ENCODE assay signal across 22 cellular contexts in the genomic region with DNA sequence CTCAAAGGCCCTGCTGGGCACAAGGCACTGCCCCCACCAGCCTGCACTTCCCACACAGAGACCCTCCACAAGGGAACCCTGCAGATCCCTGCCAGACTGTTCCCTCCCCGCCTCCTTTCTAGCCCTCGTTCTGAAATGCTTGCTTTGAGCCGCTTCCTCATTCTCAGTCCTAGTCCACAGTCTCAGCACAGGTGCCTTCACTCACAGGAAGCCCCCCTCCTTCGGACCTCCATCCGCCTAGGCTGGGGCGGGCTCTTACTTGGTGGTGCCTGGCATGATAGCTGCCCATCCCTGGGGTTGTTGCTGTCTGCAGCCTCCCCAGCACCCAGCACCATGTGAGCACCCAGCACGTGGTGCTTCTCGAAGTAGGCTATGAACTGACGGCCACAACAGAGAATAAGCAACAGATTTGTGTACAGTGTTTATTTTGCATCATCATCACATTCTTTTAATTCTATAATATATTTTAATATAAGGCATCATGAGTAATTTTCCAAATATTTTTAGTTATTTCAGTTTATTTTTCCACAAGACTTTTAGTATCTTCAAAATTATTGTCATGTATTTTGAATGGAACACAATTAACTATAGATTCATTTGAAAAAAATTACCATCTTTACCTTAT. TPM values are rescaled to one million over a fixed set of nuclear protein-coding genes. Genes with fewer than 3 reads are reported as not detected.
"Had no signal": no experiment of that assay in that cellular context is flagged by ENCODE, and none has a peak within 500 bp of the region (broad histone marks: within the 10 kb centered on the region; RNA-seq: fewer than 3 reads in every experiment).

No MANE protein-coding gene starts in this region.

- H3K4me3 Mint-ChIP-seq: activated B cell treated with CpG ODN at 0.5 μM for 24 hours; activated CD4-positive, alpha-beta T cell treated with anti-CD3 and anti-CD28 coated beads for 36 hours; activated naive CD4-positive, alpha-beta T cell treated with anti-CD3 and anti-CD28 coated beads for 36 hours; natural killer cell treated with Interleukin-12 subunit alpha and Interleukin-12 subunit beta and Interleukin-15 and Interleukin-18, amount 100 ng/mL, for 72 hours had no signal

- H3K4me3 ChIP-seq: heart right ventricle, thoracic aorta, upper lobe of right lung had no signal

- ATAC-seq: activated CD4-positive, alpha-beta T cell treated with anti-CD3 and anti-CD28 coated beads for 36 hours; heart right ventricle; natural killer cell treated with Interleukin-12 subunit alpha and Interleukin-12 subunit beta and Interleukin-15 and Interleukin-18, amount 100 ng/mL, for 72 hours; upper lobe of right lung had no signal

- H3K27ac ChIP-seq: heart right ventricle, thoracic aorta, upper lobe of right lung had no signal

- H3K4me1 Mint-ChIP-seq: activated B cell treated with CpG ODN at 0.5 μM for 24 hours had no signal

- H3K36me3 ChIP-seq: heart right ventricle, thoracic aorta, upper lobe of right lung had no signal

- H3K9me3 Mint-ChIP-seq: activated B cell treated with CpG ODN at 0.5 μM for 24 hours; activated naive CD4-positive, alpha-beta T cell treated with anti-CD3 and anti-CD28 coated beads for 36 hours; natural killer cell treated with Interleukin-12 subunit alpha and Interleukin-12 subunit beta and Interleukin-15 and Interleukin-18, amount 100 ng/mL, for 72 hours had no signal

- H3K4me1 ChIP-seq: heart right ventricle, upper lobe of right lung had no signal

- H3K36me3 Mint-ChIP-seq: natural killer cell treated with Interleukin-12 subunit alpha and Interleukin-12 subunit beta and Interleukin-15 and Interleukin-18, amount 100 ng/mL, for 72 hours had no signal

- H3K27ac Mint-ChIP-seq: activated B cell treated with CpG ODN at 0.5 μM for 24 hours; activated CD4-positive, alpha-beta T cell treated with anti-CD3 and anti-CD28 coated beads for 36 hours; activated naive CD4-positive, alpha-beta T cell treated with anti-CD3 and anti-CD28 coated beads for 36 hours; natural killer cell treated with Interleukin-12 subunit alpha and Interleukin-12 subunit beta and Interleukin-15 and Interleukin-18, amount 100 ng/mL, for 72 hours had no signal

- DNase-seq: activated B cell treated with CpG ODN at 0.5 μM for 24 hours; activated CD4-positive, alpha-beta T cell treated with anti-CD3 and anti-CD28 coated beads for 36 hours; activated CD4-positive, alpha-beta T cell treated with anti-CD3 and anti-CD28 coated beads, Interleukin-2, amount 50 U/mL, for 48 hours; activated naive CD4-positive, alpha-beta T cell treated with anti-CD3 and anti-CD28 coated beads for 36 hours; activated T-cell treated with anti-CD3 and anti-CD28 coated beads, Interleukin-2, amount 50 U/mL, for 48 hours; cortex of kidney; heart right ventricle; kidney glomerular epithelial cell; posterior cingulate gyrus; stimulated activated CD4-positive, alpha-beta T cell treated with anti-CD3 and anti-CD28 coated beads, Interleukin-2, amount 100 ng/mL, for 48 hours; stimulated activated naive CD4-positive, alpha-beta T cell treated with Interleukin-2 at 50 U/mL for 16 hours; T-helper 9 cell; upper lobe of right lung had no signal

- H3K9me3 ChIP-seq: thoracic aorta, upper lobe of right lung had no signal

RNA-seq across cellular contexts. Expression of gene CST5, which starts 12.3 kb away (rescaled TPM):
- total RNA-seq: activated B cell treated with CpG ODN at 0.5 μM for 24 hours; activated CD4-positive, alpha-beta T cell treated with anti-CD3 and anti-CD28 coated beads for 36 hours; activated CD8-positive, alpha-beta memory T cell treated with anti-CD3 and anti-CD28 coated beads for 36 hours; activated naive CD4-positive, alpha-beta T cell treated with anti-CD3 and anti-CD28 coated beads for 36 hours; cerebellum; epithelial cell of proximal tubule; fibroblast of villous mesenchyme; heart right ventricle; liver; natural killer cell treated with Interleukin-12 subunit alpha and Interleukin-12 subunit beta and Interleukin-15 and Interleukin-18, amount 100 ng/mL, for 72 hours; renal cortical epithelial cell; T-helper 1 cell treated with Interleukin-12 subunit alpha and Interleukin-12 subunit beta and Interleukin-4 antibody, amounts not matched to agents 30 ng/mL and 1 ng/mL, for 36 hours; thoracic aorta had no signal
- polyA plus RNA-seq: heart right ventricle, liver had no signal

RNA-seq across cellular contexts. Expression of gene CST2, which starts 40.7 kb away (rescaled TPM):
- total RNA-seq: activated B cell treated with CpG ODN at 0.5 μM for 24 hours; activated CD4-positive, alpha-beta T cell treated with anti-CD3 and anti-CD28 coated beads for 36 hours; activated CD8-positive, alpha-beta memory T cell treated with anti-CD3 and anti-CD28 coated beads for 36 hours; activated naive CD4-positive, alpha-beta T cell treated with anti-CD3 and anti-CD28 coated beads for 36 hours; cerebellum; epithelial cell of proximal tubule; fibroblast of villous mesenchyme; liver; natural killer cell treated with Interleukin-12 subunit alpha and Interleukin-12 subunit beta and Interleukin-15 and Interleukin-18, amount 100 ng/mL, for 72 hours; renal cortical epithelial cell; T-helper 1 cell treated with Interleukin-12 subunit alpha and Interleukin-12 subunit beta and Interleukin-4 antibody, amounts not matched to agents 30 ng/mL and 1 ng/mL, for 36 hours; thoracic aorta; upper lobe of right lung had no signal
- polyA plus RNA-seq: heart right ventricle, liver had no signal
